ENCODE assay signal across 8 cellular contexts in the genomic region with DNA sequence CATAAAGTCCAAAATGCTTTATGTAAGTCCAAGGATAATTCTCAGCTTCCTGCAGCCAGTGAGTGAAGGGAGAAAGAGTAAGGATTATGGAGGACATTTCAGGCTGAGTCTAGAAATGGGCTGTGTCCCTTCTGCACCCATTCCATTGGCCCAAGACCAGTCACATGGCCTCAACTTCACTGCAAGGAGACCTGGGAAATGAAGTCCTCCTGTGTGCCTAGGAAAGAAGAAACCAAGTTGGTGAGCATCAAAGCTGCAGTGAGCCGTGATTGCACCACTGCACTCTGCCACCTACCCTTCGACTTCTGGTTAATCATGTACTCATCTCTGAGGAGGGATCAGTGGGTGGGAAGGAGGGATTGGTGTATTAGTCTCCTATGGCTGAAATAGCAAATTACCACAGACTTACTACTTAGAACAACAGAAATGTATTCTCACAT. TPM values are rescaled to one million over a fixed set of nuclear protein-coding genes. Genes with fewer than 3 reads are reported as not detected.
DNase-seq lines count a peak whose midpoint lies in the region; ATAC-seq, FAIRE-seq and TF ChIP-seq lines count a peak whose summit lies in the region.

No MANE protein-coding gene starts in this region.

- TF ChIP-seq POLR2A in HCT116 (IDR thresholded peaks at IDR 0.05; ENCODE audit: borderline replicate concordance, extremely low read depth, insufficient read depth, insufficient read length) = no peak

- H3K27ac ChIP-seq in HCT116 (ENCODE audit: low read depth, low read length) = no peak overlapping the region
- H3K27ac ChIP-seq in endodermal cell (ENCODE audit: low read depth, low read length) = no peak overlapping the region
- no peak overlapping the region for H3K27ac ChIP-seq in neuronal stem cell (replicated peaks; ENCODE audit: low read length)

- H2BK12ac ChIP-seq in neuronal stem cell (ENCODE audit: low read length) = no peak overlapping the region

- H2AK5ac ChIP-seq in neuronal stem cell (ENCODE audit: low read depth, low read length) = no peak overlapping the region

- no peak overlapping the region for H3K14ac ChIP-seq in neuronal stem cell (ENCODE audit: low read length)

- no peak for TF ChIP-seq CTCF in HCT116 (IDR thresholded peaks at IDR 0.05 in 2 of 3, conservative IDR thresholded peaks at IDR 0.05 in 1 of 3; ENCODE audit: borderline replicate concordance in 1 of 3, insufficient read depth in 1 of 3, low read depth in 2 of 3, low read length in 2 of 3)
- TF ChIP-seq CTCF in endodermal cell (conservative IDR thresholded peaks at IDR 0.05) = no peak
- no peak for TF ChIP-seq CTCF in natural killer cell (IDR thresholded peaks at IDR 0.05)

- no peak overlapping the region for H3K4ac ChIP-seq in neuronal stem cell (ENCODE audit: low read length)

- intact Hi-C loops in HCT116 (cut with micrococcal nuclease) (no loop called here), natural killer cell (cut with micrococcal nuclease) (no loop called here)

- H3K4me3 Mint-ChIP-seq in endodermal cell (no peak overlapping the region), natural killer cell (no peak overlapping the region)

- H3K27me3 ChIP-seq in HCT116 (ENCODE audit: insufficient read depth, low read length) (no peaks in the 10 kb centered on the region), endodermal cell (ENCODE audit: control insufficient read depth, insufficient read depth, low read length, poor library complexity, severe bottlenecking) (no peaks in the 10 kb centered on the region), neuronal stem cell (ENCODE audit: control insufficient read depth in 3 of 3, insufficient read depth in 3 of 3, low read depth in 1 of 3, low read length in 3 of 3) (no peaks in the 10 kb centered on the region)

- H3K9me3 Mint-ChIP-seq in endodermal cell (no peaks in the 10 kb centered on the region), natural killer cell (no peaks in the 10 kb centered on the region)

- no peak overlapping the region for H2BK120ac ChIP-seq in neuronal stem cell (ENCODE audit: low read depth, low read length)

- RAD21 ChIA-PET in HCT116 (lab: Charles Lee; ENCODE audit: low non-redundant PET in 1 of 2, low total read pairs in 2 of 2, uncharacterized antibody in 2 of 2, unreplicated experiment in 2 of 2) = no interaction called here

- H3K27ac Mint-ChIP-seq in endodermal cell = no peak overlapping the region
- H3K27ac Mint-ChIP-seq in natural killer cell = peak overlapping the region; percentile 97 to 98

- no peak overlapping the region for H4K8ac ChIP-seq in neuronal stem cell (ENCODE audit: low read depth, low read length)

- H3K36me3 ChIP-seq in HCT116 (ENCODE audit: control insufficient read depth in 1 of 2, insufficient read depth in 2 of 2, low read length in 2 of 2) (peaks cover 0 to 4% of the 10 kb centered on the region in 2 experiments; a peak in 1 of 4 replicates), endodermal cell (ENCODE audit: control insufficient read depth, insufficient read depth, low read length) (peaks cover 3% of the 10 kb centered on the region), neuronal stem cell (replicated peaks in 1 of 2; ENCODE audit: control insufficient read depth in 2 of 2, insufficient read depth in 2 of 2, low read length in 2 of 2) (peaks cover 23 to 84% of the 10 kb centered on the region in 2 donors)

- no peak overlapping the region for H3K18ac ChIP-seq in neuronal stem cell (ENCODE audit: low read length)

- H4K91ac ChIP-seq in neuronal stem cell (ENCODE audit: low read depth, low read length, poor library complexity) = no peak overlapping the region

- no peaks in the 10 kb centered on the region for H4K20me1 ChIP-seq in HCT116 (ENCODE audit: insufficient read depth)

- DNase-seq in HCT116 (ENCODE audit: low read depth, low spot score) = peak; percentile 37
- peak; percentile 33 to 45 for DNase-seq in NCI-H446 (lab: John Stamatoyannopoulos, UW)
- DNase-seq in activated CD4-positive, alpha-beta T cell treated with anti-CD3 and anti-CD28 coated beads, Interleukin-2, amount 50 U/mL, for 1 hour = peak; percentile 43
- peak; percentile 82 for DNase-seq in endodermal cell
- no peak for DNase-seq in natural killer cell
- no peak for DNase-seq in neuronal stem cell (ENCODE audit: low spot score)
- no peak for DNase-seq in NCI-H2029 (lab: John Stamatoyannopoulos, UW)

- no peak for TF ChIP-seq RAD21 in HCT116 (IDR thresholded peaks at IDR 0.05; ENCODE audit: low read depth)

- POLR2A ChIA-PET in HCT116 (lab: Charles Lee) = no interaction called here

- no peak overlapping the region for H2BK15ac ChIP-seq in neuronal stem cell (ENCODE audit: low read length)

- FAIRE-seq in G401.6 (lab: Jason Lieb, UNC) = peak; percentile 53

- H3K4me3 ChIP-seq in HCT116 (replicated peaks in 1 of 2; ENCODE audit: low read depth in 1 of 2, low read length in 2 of 2) = no peak overlapping the region
- no peak overlapping the region for H3K4me3 ChIP-seq in endodermal cell (ENCODE audit: low read length)
- no peak overlapping the region for H3K4me3 ChIP-seq in neuronal stem cell (ENCODE audit: low read length in 2 of 2)

- H3K4me2 ChIP-seq in HCT116 (ENCODE audit: low read length) = no peak overlapping the region
- H3K4me2 ChIP-seq in neuronal stem cell (ENCODE audit: insufficient read depth, low read length, poor library complexity, severe bottlenecking) = no peak overlapping the region

- ATAC-seq in HCT116 (peak; percentile 94), natural killer cell (peak; percentile 48 to 71 (median 66))

- no peak overlapping the region for H2BK5ac ChIP-seq in neuronal stem cell (ENCODE audit: low read length)

- H2AFZ ChIP-seq in HCT116 (ENCODE audit: low read depth, low read length, poor library complexity, severe bottlenecking) (no peak overlapping the region), neuronal stem cell (ENCODE audit: low read length) (no peak overlapping the region)

- no peaks in the 10 kb centered on the region for H3K79me1 ChIP-seq in neuronal stem cell (ENCODE audit: low read depth, low read length)

- H3K9me2 ChIP-seq in HCT116 (ENCODE audit: insufficient read depth) = no peaks in the 10 kb centered on the region

- WGBS in endodermal cell (ENCODE audit: insufficient coverage in 1 of 2, insufficient read length in 1 of 2), 2 experiments = 80 to 88% methylated on average over 1 to 2 of the region's 2 CpGs
- no CpG with 5 or more reads among the region's 2 CpGs for WGBS in neuronal stem cell (ENCODE audit: extremely low coverage in 2 of 2, insufficient read length in 2 of 2, insufficient replicate concordance in 1 of 2), 2 donors

- H3K79me2 ChIP-seq in HCT116 (ENCODE audit: insufficient read depth, low read length) = no peaks in the 10 kb centered on the region

- BruUV-seq in HCT116 (replicated peaks; lab: Mats Ljungman, UMichigan) = no TSS peak

- H3K9me3 ChIP-seq in HCT116 (ENCODE audit: control insufficient read depth in 1 of 2, insufficient read depth in 1 of 2, low read depth in 1 of 2, low read length in 2 of 2) = no peaks in the 10 kb centered on the region
- H3K9me3 ChIP-seq in endodermal cell (ENCODE audit: control insufficient read depth, low read length) = no peaks in the 10 kb centered on the region
- no peaks in the 10 kb centered on the region for H3K9me3 ChIP-seq in neuronal stem cell (replicated peaks in 1 of 2; ENCODE audit: control insufficient read depth in 2 of 2, insufficient read depth in 1 of 2, low read depth in 1 of 2, low read length in 2 of 2)

- peaks cover 3% of the 10 kb centered on the region for H3K27me3 Mint-ChIP-seq in endodermal cell (ENCODE audit: insufficient read depth)
- H3K27me3 Mint-ChIP-seq in natural killer cell (ENCODE audit: low read depth in 2 of 2) = no peaks in the 10 kb centered on the region

- H3K36me3 Mint-ChIP-seq in endodermal cell (ENCODE audit: low read depth) (peaks cover 33% of the 10 kb centered on the region), natural killer cell (peaks cover 8% of the 10 kb centered on the region)

- no peak overlapping the region for H3K23ac ChIP-seq in neuronal stem cell (ENCODE audit: low read depth, low read length, poor library complexity)

- CTCF ChIA-PET in HCT116 (lab: Charles Lee) = no interaction called here

- H3K9ac ChIP-seq in HCT116 (ENCODE audit: low read length) = no peak overlapping the region
- H3K9ac ChIP-seq in endodermal cell (ENCODE audit: extremely low read depth, low read length, poor library complexity, severe bottlenecking) = no peak overlapping the region
- no peak overlapping the region for H3K9ac ChIP-seq in neuronal stem cell (ENCODE audit: low read depth, low read length, poor library complexity)

- H3K4me1 Mint-ChIP-seq in endodermal cell = no peaks in the 10 kb centered on the region
- H3K4me1 Mint-ChIP-seq in natural killer cell = peaks cover 69 to 76% of the 10 kb centered on the region in 2 donors

- H3K4me1 ChIP-seq in HCT116 (ENCODE audit: control insufficient read depth in 1 of 2, insufficient read depth in 2 of 2, low read length in 2 of 2) (no peaks in the 10 kb centered on the region), endodermal cell (ENCODE audit: control insufficient read depth, insufficient read depth, low read length) (no peaks in the 10 kb centered on the region), neuronal stem cell (ENCODE audit: control insufficient read depth in 2 of 2, insufficient read depth in 1 of 2, low read depth in 1 of 2, low read length in 2 of 2) (no peaks in the 10 kb centered on the region)

RNA-seq across cellular contexts. Expression of a gene that starts 3.6 kb away (rescaled TPM):
- total RNA-seq in HCT116 (2021; ENCODE audit: unreplicated experiment) = 0.76 TPM
- polyA plus RNA-seq in HCT116 (2012) = 2.9 and 3.4 TPM in 2 replicates
- total RNA-seq in endodermal cell = not detected
- polyA plus RNA-seq in endodermal cell (2013, experiment 1 of 2) = not detected
- polyA plus RNA-seq in endodermal cell (2013, experiment 2 of 2) = not detected
- 100 to 1,000 TPM; 322 to 392 (median 359) TPM for total RNA-seq in natural killer cell
- not detected for polyA plus RNA-seq in neuronal stem cell (2013, experiment 1 of 2)
- polyA plus RNA-seq in neuronal stem cell (2013, experiment 2 of 2) = not detected

RNA-seq across cellular contexts. Expression of a gene that starts 6.6 kb away (rescaled TPM):
- 5.0 TPM for total RNA-seq in HCT116 (2021; ENCODE audit: unreplicated experiment)
- 1.0 and 1.1 TPM in 2 replicates for polyA plus RNA-seq in HCT116 (2012)
- 1 to 10 TPM; 3.3 to 3.4 TPM for total RNA-seq in endodermal cell
- polyA plus RNA-seq in endodermal cell (2013, experiment 1 of 2) = 6.1 TPM
- polyA plus RNA-seq in endodermal cell (2013, experiment 2 of 2) = 4.9 TPM
- total RNA-seq in natural killer cell = 10 to 100 TPM in 2 of 3 donors, 1 to 10 TPM in 1; 7.2 to 11.5 (median 10.8) TPM
- 10.6 TPM for polyA plus RNA-seq in neuronal stem cell (2013, experiment 1 of 2)
- 10.3 TPM for polyA plus RNA-seq in neuronal stem cell (2013, experiment 2 of 2)

RNA-seq across cellular contexts. Expression of a gene that starts 30.6 kb away (rescaled TPM):
- total RNA-seq in HCT116 (2021; ENCODE audit: unreplicated experiment) (31.9 TPM), endodermal cell (100 to 1,000 TPM; 142 to 166 TPM), natural killer cell (not detected)
- 14.8 and 18.3 TPM in 2 replicates for polyA plus RNA-seq in HCT116 (2012)
- 147 TPM for polyA plus RNA-seq in endodermal cell (2013, experiment 1 of 2)
- 145 TPM for polyA plus RNA-seq in endodermal cell (2013, experiment 2 of 2)
- polyA plus RNA-seq in neuronal stem cell (2013, experiment 1 of 2) = 226 TPM
- 220 TPM for polyA plus RNA-seq in neuronal stem cell (2013, experiment 2 of 2)

RNA-seq across cellular contexts. Expression of a gene that starts 32.0 kb away (rescaled TPM):
- total RNA-seq in HCT116 (2021; ENCODE audit: unreplicated experiment) (1.0 TPM), endodermal cell (1 to 10 TPM; 1.8 to 2.1 TPM), natural killer cell (not detected)
- polyA plus RNA-seq in HCT116 (2012) = 1.1 TPM in 2 replicates
- 6.5 TPM for polyA plus RNA-seq in endodermal cell (2013, experiment 1 of 2)
- 3.4 TPM for polyA plus RNA-seq in endodermal cell (2013, experiment 2 of 2)
- polyA plus RNA-seq in neuronal stem cell (2013, experiment 1 of 2) = 8.4 TPM
- 7.5 TPM for polyA plus RNA-seq in neuronal stem cell (2013, experiment 2 of 2)

RNA-seq across cellular contexts. Expression of a gene that starts 56.4 kb away (rescaled TPM):
- total RNA-seq in HCT116 (2021; ENCODE audit: unreplicated experiment) (not detected), endodermal cell (under 1 TPM in 1 of 2 donors, not detected in 1; 0.13 TPM), natural killer cell (under 1 TPM in 2 of 3 donors, not detected in 1; 0.73 to 0.80 TPM)
- 0.05 TPM in 1 of 2 replicates, not detected in the other for polyA plus RNA-seq in HCT116 (2012)
- polyA plus RNA-seq in endodermal cell (2013, experiment 1 of 2) = not detected
- not detected for polyA plus RNA-seq in endodermal cell (2013, experiment 2 of 2)
- polyA plus RNA-seq in neuronal stem cell (2013, experiment 1 of 2) = 0.17 TPM
- polyA plus RNA-seq in neuronal stem cell (2013, experiment 2 of 2) = 0.17 TPM

Comparison
In these comparisons a context has a peak if more than half of its experiments do, and no peak if none do; other contexts are left out.
1. DNase-seq: peak in HCT116 (single experiment), NCI-H446 (2 of 2), activated CD4-positive, alpha-beta T cell treated with anti-CD3 and anti-CD28 coated beads, Interleukin-2, amount 50 U/mL, for 1 hour (single experiment) and endodermal cell (single experiment); none in natural killer cell (single experiment), neuronal stem cell (single experiment) and NCI-H2029 (single experiment).
2. RNA of a gene that starts 3.6 kb away (total RNA-seq): 322 to 392 TPM in natural killer cell; 0.76 TPM in HCT116 (single experiment) and not detected in endodermal cell; every median in the first group is over 100 times any median in the second.
3. RNA of a gene that starts 30.6 kb away (total RNA-seq): 142 to 166 TPM in endodermal cell and 31.9 TPM in HCT116 (single experiment); not detected in natural killer cell; every median in the first group is over 10 times any median in the second.